In genomic region chr12:6451348-6452244, GRCh38 we compare ENCODE assay signal across 8 cellular contexts. TPM values are rescaled to one million over a fixed set of nuclear protein-coding genes. Genes with fewer than 3 reads are reported as not detected.
DNase-seq lines count a peak whose midpoint lies in the region; ATAC-seq and TF ChIP-seq lines count a peak whose summit lies in the region.

Gene TAPBPL, plus strand, starts transcription at chr12:6452042. Its CDS starts 207 bp downstream, at chr12:6452249.

- TF ChIP-seq EP300 in tibial nerve (IDR thresholded peaks at IDR 0.05): peak in 1 of 2 donors; percentile 93

- TF ChIP-seq CTCF in tibial nerve (IDR thresholded peaks at IDR 0.05): peak in 1 of 5 experiments; percentile 15

- H3K36me3 Mint-ChIP-seq in activated naive CD4-positive, alpha-beta T cell treated with anti-CD3 and anti-CD28 coated beads, Interleukin-2, amount 50 U/mL, for 72 hours: peaks cover 72 to 76% of the 10 kb centered on the region in 2 donors

- H3K9me3 ChIP-seq in MG63 (no peaks in the 10 kb centered on the region), tibial nerve (no peaks in the 10 kb centered on the region)

- no peaks in the 10 kb centered on the region for H3K27me3 ChIP-seq in MG63
- H3K27me3 ChIP-seq in tibial nerve: no peaks in the 10 kb centered on the region

- peak; percentile 87 for DNase-seq in DMS153 (lab: John Stamatoyannopoulos, UW)
- DNase-seq in MG63: peak; percentile 74
- peak; percentile 72 for DNase-seq in SK-MEL-5 (ENCODE audit: low read depth, low spot score)
- peak; percentile 73 to 81 for DNase-seq in activated naive CD4-positive, alpha-beta T cell treated with anti-CD3 and anti-CD28 coated beads, Interleukin-2, amount 50 U/mL, for 72 hours (ENCODE audit: low spot score in 2 of 2)
- no peak for DNase-seq in glomerular endothelial cell (ENCODE audit: extremely low read depth, low read depth, low spot score)
- DNase-seq in occipital lobe (lab: John Stamatoyannopoulos, UW): peak; percentile 93
- DNase-seq in tibial nerve (ENCODE audit: low spot score in 2 of 2): peak; percentile 80 to 84

- in situ Hi-C loops in SK-MEL-5 (cut with HindIII; ENCODE audit: low pct_unique_long_range_greater_than_20kb, low sequenced_read_pairs): no loop called here

- H3K36me3 ChIP-seq in MG63 (no peaks in the 10 kb centered on the region; the same call in 1 of the 2 replicates), tibial nerve (peaks cover 0 to 40% (median 0%) of the 10 kb centered on the region in 3 donors)

- peak within 1 kb of the TSS; percentile 88 to 99 (median 92) for H3K27ac ChIP-seq in tibial nerve

- TF ChIP-seq POLR2A in tibial nerve (IDR thresholded peaks at IDR 0.05): peak; percentile 56 to 80

- ATAC-seq in GM21723 (IDR thresholded peaks at IDR 0.05; ENCODE audit: unreplicated experiment): peak; percentile 61
- peak; percentile 74 to 86 for ATAC-seq in activated naive CD4-positive, alpha-beta T cell treated with anti-CD3 and anti-CD28 coated beads, Interleukin-2, amount 50 U/mL, for 72 hours

- H3K27ac Mint-ChIP-seq in activated naive CD4-positive, alpha-beta T cell treated with anti-CD3 and anti-CD28 coated beads, Interleukin-2, amount 50 U/mL, for 72 hours: peak within 1 kb of the TSS; percentile 97 to 100

- peak within 1 kb of the TSS; percentile 60 for H3K4me3 ChIP-seq in MG63
- H3K4me3 ChIP-seq in tibial nerve: peak within 1 kb of the TSS; percentile 39 to 76 (median 62)

- 1 to 2% methylated on average over 26 to 27 of the region's 27 CpGs for WGBS in tibial nerve, 2 donors

- no peaks in the 10 kb centered on the region for H3K9me3 Mint-ChIP-seq in activated naive CD4-positive, alpha-beta T cell treated with anti-CD3 and anti-CD28 coated beads, Interleukin-2, amount 50 U/mL, for 72 hours

- peaks cover 0 to 28% (median 21%) of the 10 kb centered on the region in 4 donors for H3K4me1 ChIP-seq in tibial nerve

RNA-seq across cellular contexts. Expression of gene TAPBPL, which starts in this region (rescaled TPM):
- total RNA-seq in MG63 (2014; rRNA removed; shearing (Covaris generic); ENCODE audit: low replicate concordance): 2.2 TPM in 1 of 2 replicates, not detected in the other
- total RNA-seq in SK-MEL-5 (2014; rRNA removed; shearing (Covaris generic)): 24.1 and 31.2 TPM in 2 replicates
- 36.7 and 42.6 TPM in 2 replicates for polyA plus RNA-seq in SK-MEL-5 (2015; cell fraction: cytosol; rRNA removed)
- polyA plus RNA-seq in SK-MEL-5 (2015; cell fraction: nucleus; rRNA removed): 18.5 and 30.5 TPM in 2 replicates
- 10 to 100 TPM; 31.4 to 33.7 TPM for total RNA-seq in activated naive CD4-positive, alpha-beta T cell treated with anti-CD3 and anti-CD28 coated beads, Interleukin-2, amount 50 U/mL, for 72 hours
- 32.8 and 38.7 TPM in 2 replicates for total RNA-seq in glomerular endothelial cell
- 0.78 TPM for total RNA-seq in occipital lobe
- total RNA-seq in tibial nerve: 10 to 100 TPM; 13.9 to 31.9 (median 25.2) TPM

Comparison
In these comparisons a context has a peak if more than half of its experiments do, and no peak if none do; other contexts are left out.
1. Peak in DNase-seq in occipital lobe; RNA of the gene not detected or under 1 TPM.